ENCODE assay signal across 1 cellular context in genomic region chr1:230867903-230868735, GRCh38.
TF ChIP-seq lines count a peak whose summit lies in the region.

Gene C1orf198 (minus strand): TSS chr1:230868521. CDS start chr1:230868512, 9 bp downstream.

TF ChIP-seq in HepG2, 621 proteins besides CTCF, POLR2A, EP300 and RAD21 (continued from another document and continues in another):
- TF ChIP-seq ZNF782 (CRISPR knock-in tag; IDR thresholded peaks at IDR 0.05; ENCODE audit: borderline replicate concordance) (peak; percentile 32; the same call in 1 of the 2 replicates), ZNF446 (CRISPR knock-in tag; IDR thresholded peaks at IDR 0.05) (peak; percentile 44; the same call in 1 of the 2 replicates), IKZF4 (CRISPR knock-in tag; IDR thresholded peaks at IDR 0.05; ENCODE audit: borderline replicate concordance, low read depth, not compliant biosample characterization) (no peak), CC2D1A (CRISPR knock-in tag; IDR thresholded peaks at IDR 0.05) (no peak), TBP (CRISPR knock-in tag; IDR thresholded peaks at IDR 0.05) (no peak), ERF (CRISPR knock-in tag; IDR thresholded peaks at IDR 0.05) (no peak), ZNF496 (CRISPR knock-in tag; IDR thresholded peaks at IDR 0.05; ENCODE audit: insufficient replicate concordance) (no peak), ZFP36 (IDR thresholded peaks at IDR 0.05; ENCODE audit: borderline replicate concordance, low read depth, low read length, partially characterized antibody) (no peak), ZNF615 (CRISPR knock-in tag; IDR thresholded peaks at IDR 0.05; ENCODE audit: borderline replicate concordance) (no peak), JUN (CRISPR knock-in tag; IDR thresholded peaks at IDR 0.05) (no peak), ARNT (IDR thresholded peaks at IDR 0.05) (no peak), CBX2 (IDR thresholded peaks at IDR 0.05; ENCODE audit: low read depth, low read length) (no peak), CBX2 (CRISPR knock-in tag; IDR thresholded peaks at IDR 0.05; ENCODE audit: low read depth) (no peak), ZNF510 (CRISPR knock-in tag; IDR thresholded peaks at IDR 0.05; ENCODE audit: low read depth) (no peak), ZFP36L2 (CRISPR knock-in tag; IDR thresholded peaks at IDR 0.05) (no peak), HNF4G (IDR thresholded peaks at IDR 0.05; ENCODE audit: borderline replicate concordance, low read depth, low read length) (no peak), HNF4G (CRISPR knock-in tag; IDR thresholded peaks at IDR 0.05; ENCODE audit: borderline replicate concordance, low read depth) (no peak), KDM5B (CRISPR knock-in tag; IDR thresholded peaks at IDR 0.05; ENCODE audit: borderline replicate concordance) (no peak; the same call in 1 of the 2 replicates), ZNF883 (CRISPR knock-in tag; IDR thresholded peaks at IDR 0.05; ENCODE audit: not compliant biosample characterization) (no peak), SNAPC2 (CRISPR knock-in tag; IDR thresholded peaks at IDR 0.05) (no peak), ZNF563 (CRISPR knock-in tag; IDR thresholded peaks at IDR 0.05) (peak; percentile 77), ZNF564 (CRISPR knock-in tag; IDR thresholded peaks at IDR 0.05) (no peak), PLRG1 (conservative IDR thresholded peaks at IDR 0.05) (no peak), ZZZ3 (CRISPR knock-in tag; IDR thresholded peaks at IDR 0.05; ENCODE audit: borderline replicate concordance) (no peak), CEBPG (CRISPR knock-in tag; IDR thresholded peaks at IDR 0.05) (no peak), ZNF225 (CRISPR knock-in tag; IDR thresholded peaks at IDR 0.05) (no peak), PAF1 (CRISPR knock-in tag; IDR thresholded peaks at IDR 0.05) (no peak), KAT8 (CRISPR knock-in tag; IDR thresholded peaks at IDR 0.05) (peak; percentile 4; the same call in 1 of the 2 replicates), SUZ12 (IDR thresholded peaks at IDR 0.05; ENCODE audit: low read depth, low read length) (no peak), ZNF652 (CRISPR knock-in tag; IDR thresholded peaks at IDR 0.05; ENCODE audit: borderline replicate concordance, low read depth) (no peak), ZNF660 (CRISPR knock-in tag; IDR thresholded peaks at IDR 0.05; ENCODE audit: borderline replicate concordance, low read depth) (no peak), MEF2D (CRISPR knock-in tag; IDR thresholded peaks at IDR 0.05) (no peak), TAF1 (CRISPR knock-in tag; IDR thresholded peaks at IDR 0.05) (peak; percentile 65), SIN3A (IDR thresholded peaks at IDR 0.05; ENCODE audit: borderline replicate concordance, low read depth, low read length) (no peak), ZNF691 (CRISPR knock-in tag; IDR thresholded peaks at IDR 0.05; ENCODE audit: borderline replicate concordance, low read depth) (no peak), ZNF687 (CRISPR knock-in tag; IDR thresholded peaks at IDR 0.05) (peak; percentile 68; the same call in 1 of the 2 replicates), HMGXB4 (CRISPR knock-in tag; IDR thresholded peaks at IDR 0.05; ENCODE audit: borderline replicate concordance in 1 of 2, low read depth in 1 of 2) (peak; percentile 5 to 44; a peak in 1 of 4 replicates), JARID2 (CRISPR knock-in tag; IDR thresholded peaks at IDR 0.05; ENCODE audit: insufficient replicate concordance) (no peak), HOXA3 (CRISPR knock-in tag; IDR thresholded peaks at IDR 0.05) (no peak), MYC (CRISPR knock-in tag; IDR thresholded peaks at IDR 0.05; ENCODE audit: borderline replicate concordance) (no peak), NFYC (CRISPR knock-in tag; IDR thresholded peaks at IDR 0.05) (no peak), FOSL1 (CRISPR knock-in tag; IDR thresholded peaks at IDR 0.05; ENCODE audit: borderline replicate concordance) (no peak), ZNF431 (CRISPR knock-in tag; IDR thresholded peaks at IDR 0.05; ENCODE audit: borderline replicate concordance, low read depth) (no peak), ZNF530 (CRISPR knock-in tag; IDR thresholded peaks at IDR 0.05; ENCODE audit: low read depth) (no peak), ISL2 (CRISPR knock-in tag; IDR thresholded peaks at IDR 0.05) (no peak), ZNF317 (CRISPR knock-in tag; IDR thresholded peaks at IDR 0.05) (no peak), MLX (CRISPR knock-in tag; IDR thresholded peaks at IDR 0.05) (no peak), ZSCAN31 (CRISPR knock-in tag; IDR thresholded peaks at IDR 0.05; ENCODE audit: low read depth) (no peak; the same call in 1 of the 2 replicates), BCL6 (CRISPR knock-in tag; IDR thresholded peaks at IDR 0.05) (no peak), RFXANK (CRISPR knock-in tag; IDR thresholded peaks at IDR 0.05) (no peak), SIX4 (CRISPR knock-in tag; IDR thresholded peaks at IDR 0.05) (no peak), MAZ (IDR thresholded peaks at IDR 0.05; ENCODE audit: borderline replicate concordance, low read depth, low read length) (no peak), MAZ (CRISPR knock-in tag; IDR thresholded peaks at IDR 0.05; ENCODE audit: low read depth) (peak; percentile 26; the same call in 1 of the 2 replicates), CREB1 (IDR thresholded peaks at IDR 0.05) (no peak), CREB1 (CRISPR knock-in tag; IDR thresholded peaks at IDR 0.05) (no peak)
- TF ChIP-seq, protein P1, sequence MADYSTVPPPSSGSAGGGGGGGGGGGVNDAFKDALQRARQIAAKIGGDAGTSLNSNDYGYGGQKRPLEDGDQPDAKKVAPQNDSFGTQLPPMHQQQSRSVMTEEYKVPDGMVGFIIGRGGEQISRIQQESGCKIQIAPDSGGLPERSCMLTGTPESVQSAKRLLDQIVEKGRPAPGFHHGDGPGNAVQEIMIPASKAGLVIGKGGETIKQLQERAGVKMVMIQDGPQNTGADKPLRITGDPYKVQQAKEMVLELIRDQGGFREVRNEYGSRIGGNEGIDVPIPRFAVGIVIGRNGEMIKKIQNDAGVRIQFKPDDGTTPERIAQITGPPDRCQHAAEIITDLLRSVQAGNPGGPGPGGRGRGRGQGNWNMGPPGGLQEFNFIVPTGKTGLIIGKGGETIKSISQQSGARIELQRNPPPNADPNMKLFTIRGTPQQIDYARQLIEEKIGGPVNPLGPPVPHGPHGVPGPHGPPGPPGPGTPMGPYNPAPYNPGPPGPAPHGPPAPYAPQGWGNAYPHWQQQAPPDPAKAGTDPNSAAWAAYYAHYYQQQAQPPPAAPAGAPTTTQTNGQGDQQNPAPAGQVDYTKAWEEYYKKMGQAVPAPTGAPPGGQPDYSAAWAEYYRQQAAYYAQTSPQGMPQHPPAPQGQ (CRISPR knock-in tag; IDR thresholded peaks at IDR 0.05; ENCODE audit: borderline replicate concordance) = no peak
- TF ChIP-seq, protein P2, sequence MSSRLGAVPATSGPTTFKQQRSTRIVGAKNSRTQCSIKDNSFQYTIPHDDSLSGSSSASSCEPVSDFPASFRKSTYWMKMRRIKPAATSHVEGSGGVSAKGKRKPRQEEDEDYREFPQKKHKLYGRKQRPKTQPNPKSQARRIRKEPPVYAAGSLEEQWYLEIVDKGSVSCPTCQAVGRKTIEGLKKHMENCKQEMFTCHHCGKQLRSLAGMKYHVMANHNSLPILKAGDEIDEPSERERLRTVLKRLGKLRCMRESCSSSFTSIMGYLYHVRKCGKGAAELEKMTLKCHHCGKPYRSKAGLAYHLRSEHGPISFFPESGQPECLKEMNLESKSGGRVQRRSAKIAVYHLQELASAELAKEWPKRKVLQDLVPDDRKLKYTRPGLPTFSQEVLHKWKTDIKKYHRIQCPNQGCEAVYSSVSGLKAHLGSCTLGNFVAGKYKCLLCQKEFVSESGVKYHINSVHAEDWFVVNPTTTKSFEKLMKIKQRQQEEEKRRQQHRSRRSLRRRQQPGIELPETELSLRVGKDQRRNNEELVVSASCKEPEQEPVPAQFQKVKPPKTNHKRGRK (CRISPR knock-in tag; IDR thresholded peaks at IDR 0.05) = no peak
- TF ChIP-seq, protein P3, sequence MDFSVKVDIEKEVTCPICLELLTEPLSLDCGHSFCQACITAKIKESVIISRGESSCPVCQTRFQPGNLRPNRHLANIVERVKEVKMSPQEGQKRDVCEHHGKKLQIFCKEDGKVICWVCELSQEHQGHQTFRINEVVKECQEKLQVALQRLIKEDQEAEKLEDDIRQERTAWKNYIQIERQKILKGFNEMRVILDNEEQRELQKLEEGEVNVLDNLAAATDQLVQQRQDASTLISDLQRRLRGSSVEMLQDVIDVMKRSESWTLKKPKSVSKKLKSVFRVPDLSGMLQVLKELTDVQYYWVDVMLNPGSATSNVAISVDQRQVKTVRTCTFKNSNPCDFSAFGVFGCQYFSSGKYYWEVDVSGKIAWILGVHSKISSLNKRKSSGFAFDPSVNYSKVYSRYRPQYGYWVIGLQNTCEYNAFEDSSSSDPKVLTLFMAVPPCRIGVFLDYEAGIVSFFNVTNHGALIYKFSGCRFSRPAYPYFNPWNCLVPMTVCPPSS (IDR thresholded peaks at IDR 0.05) = no peak
- TF ChIP-seq, protein P4, sequence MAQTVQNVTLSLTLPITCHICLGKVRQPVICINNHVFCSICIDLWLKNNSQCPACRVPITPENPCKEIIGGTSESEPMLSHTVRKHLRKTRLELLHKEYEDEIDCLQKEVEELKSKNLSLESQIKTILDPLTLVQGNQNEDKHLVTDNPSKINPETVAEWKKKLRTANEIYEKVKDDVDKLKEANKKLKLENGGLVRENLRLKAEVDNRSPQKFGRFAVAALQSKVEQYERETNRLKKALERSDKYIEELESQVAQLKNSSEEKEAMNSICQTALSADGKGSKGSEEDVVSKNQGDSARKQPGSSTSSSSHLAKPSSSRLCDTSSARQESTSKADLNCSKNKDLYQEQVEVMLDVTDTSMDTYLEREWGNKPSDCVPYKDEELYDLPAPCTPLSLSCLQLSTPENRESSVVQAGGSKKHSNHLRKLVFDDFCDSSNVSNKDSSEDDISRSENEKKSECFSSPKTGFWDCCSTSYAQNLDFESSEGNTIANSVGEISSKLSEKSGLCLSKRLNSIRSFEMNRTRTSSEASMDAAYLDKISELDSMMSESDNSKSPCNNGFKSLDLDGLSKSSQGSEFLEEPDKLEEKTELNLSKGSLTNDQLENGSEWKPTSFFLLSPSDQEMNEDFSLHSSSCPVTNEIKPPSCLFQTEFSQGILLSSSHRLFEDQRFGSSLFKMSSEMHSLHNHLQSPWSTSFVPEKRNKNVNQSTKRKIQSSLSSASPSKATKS (CRISPR knock-in tag; IDR thresholded peaks at IDR 0.05) = no peak
